8 cellular contexts compared by ENCODE assay signal in genomic region chr5:138337685-138338410, GRCh38. TPM values are rescaled to one million over a fixed set of nuclear protein-coding genes. Genes with fewer than 3 reads are reported as not detected.
A peak's percentile ranks its signal among the peaks of the same experiment; 100 is the strongest.
DNase-seq lines count a peak whose midpoint lies in the region; ATAC-seq lines count a peak whose summit lies in the region.

TSS of gene FAM53C (plus strand) at chr5:138338266. CDS start at chr5:138341336, 3,070 bp downstream.

- H3K27ac ChIP-seq in CD8-positive, alpha-beta memory T cell (ENCODE audit: low read depth, low read length), result peak within 1 kb of the TSS; percentile 85
- H3K27ac ChIP-seq in effector memory CD4-positive, alpha-beta T cell (ENCODE audit: insufficient read depth, low read length, poor library complexity, severe bottlenecking), result peak within 1 kb of the TSS; percentile 93
- H3K27ac ChIP-seq in mesenchymal stem cell (ENCODE audit: low read length, poor library complexity, severe bottlenecking), result peak within 1 kb of the TSS; percentile 83

- H2BK120ac ChIP-seq in mesenchymal stem cell (ENCODE audit: low read depth, low read length), result peak within 1 kb of the TSS; percentile 97

- no peaks in the 10 kb centered on the region for H3K9me3 ChIP-seq in CD8-positive, alpha-beta memory T cell (ENCODE audit: low read length)
- H3K9me3 ChIP-seq in effector memory CD4-positive, alpha-beta T cell (ENCODE audit: control insufficient read depth, low read length), result no peaks in the 10 kb centered on the region
- H3K9me3 ChIP-seq in mesenchymal stem cell (ENCODE audit: control insufficient read depth, low read length), result no peaks in the 10 kb centered on the region

- peak within 1 kb of the TSS; percentile 100 for H2BK5ac ChIP-seq in mesenchymal stem cell (ENCODE audit: low read depth, low read length, poor library complexity, severe bottlenecking)

- H3K4me1 ChIP-seq in CD8-positive, alpha-beta memory T cell (ENCODE audit: insufficient read depth, low read length), result peaks cover 31% of the 10 kb centered on the region
- peaks cover 4% of the 10 kb centered on the region for H3K4me1 ChIP-seq in effector memory CD4-positive, alpha-beta T cell (ENCODE audit: control insufficient read depth, insufficient read depth, low read length, poor library complexity, severe bottlenecking)
- peaks cover 9% of the 10 kb centered on the region for H3K4me1 ChIP-seq in mesenchymal stem cell (ENCODE audit: control insufficient read depth, insufficient read depth, low read depth, low read length)

- H4K8ac ChIP-seq in mesenchymal stem cell (ENCODE audit: low read length), result peak within 1 kb of the TSS; percentile 99

- peaks cover 0 to 22% (median 2%) of the 10 kb centered on the region in 3 donors for H3K36me3 Mint-ChIP-seq in CD8-positive, alpha-beta memory T cell

- CTCF ChIA-PET in CD8-positive, alpha-beta memory T cell (lab: Charles Lee), result interaction anchor here (1.4 to 14.3 kb wide), 2 partner anchors 13 to 127 kb away, joined by 4 to 266 read pairs; partner anchors contain the start of genes EGR1 and KDM3B

- peak within 1 kb of the TSS; percentile 91 to 99 (median 94) for H3K4me3 Mint-ChIP-seq in CD8-positive, alpha-beta memory T cell

- H3K27ac Mint-ChIP-seq in CD8-positive, alpha-beta memory T cell, result peak within 1 kb of the TSS; percentile 95 to 100 (median 99)

- H3K18ac ChIP-seq in mesenchymal stem cell (ENCODE audit: low read depth in 1 of 2, low read length in 2 of 2), result peak within 1 kb of the TSS; percentile 88 to 100

- H4K91ac ChIP-seq in mesenchymal stem cell (ENCODE audit: low read length), result peak within 1 kb of the TSS; percentile 99

- ATAC-seq in GM19463 (IDR thresholded peaks at IDR 0.05; ENCODE audit: unreplicated experiment), result peak; percentile 90

- peak within 1 kb of the TSS; percentile 100 for H3K9ac ChIP-seq in mesenchymal stem cell (ENCODE audit: low read length)

- DNase-seq in CD8-positive, alpha-beta memory T cell, result peak; percentile 83 to 95 (median 91)
- DNase-seq in HPDE6-E6E7 (ENCODE audit: extremely low spot score), result peak; percentile 79
- DNase-seq in NOMO-1 treated with DMSO at 0.1 percent for 48 hours (lab: John Stamatoyannopoulos, UW; ENCODE audit: unreplicated experiment), result peak; percentile 86
- DNase-seq in activated CD8-positive, alpha-beta memory T cell treated with anti-CD3 and anti-CD28 coated beads for 4 hours (ENCODE audit: low read depth in 2 of 2), result peak; percentile 80 to 83
- peak; percentile 81 to 83 (median 82) for DNase-seq in effector memory CD4-positive, alpha-beta T cell
- peak; percentile 95 for DNase-seq in mesenchymal stem cell
- peak; percentile 76 for DNase-seq in stimulated activated CD8-positive, alpha-beta memory T cell treated with anti-CD3 and anti-CD28 coated beads, Interleukin-12 subunit alpha, Interleukin-12 subunit beta, amount 100 ng/mL, for 24 hours (ENCODE audit: extremely low read depth)

- no peaks in the 10 kb centered on the region for H3K27me3 ChIP-seq in CD8-positive, alpha-beta memory T cell (ENCODE audit: insufficient read depth, low read length, poor library complexity, severe bottlenecking)
- no peaks in the 10 kb centered on the region for H3K27me3 ChIP-seq in effector memory CD4-positive, alpha-beta T cell (replicated peaks; ENCODE audit: control insufficient read depth, insufficient read depth, low read length, poor library complexity, severe bottlenecking)
- H3K27me3 ChIP-seq in mesenchymal stem cell (ENCODE audit: control insufficient read depth in 1 of 2, insufficient read depth in 1 of 2, low read length in 2 of 2), result no peaks in the 10 kb centered on the region

- peaks cover 5% of the 10 kb centered on the region for H3K79me1 ChIP-seq in mesenchymal stem cell (replicated peaks; ENCODE audit: low read length, poor library complexity, severe bottlenecking)

- peak within 1 kb of the TSS; percentile 45 to 99 for H3K14ac ChIP-seq in mesenchymal stem cell (ENCODE audit: low read length in 2 of 2)

- no peak within 1 kb of the TSS for H2AK5ac ChIP-seq in mesenchymal stem cell (ENCODE audit: low read length, severe bottlenecking)

- H2AFZ ChIP-seq in mesenchymal stem cell (ENCODE audit: low read depth, low read length), result peak within 1 kb of the TSS; percentile 92

- peaks cover 36 to 42% (median 41%) of the 10 kb centered on the region in 3 donors for H3K4me1 Mint-ChIP-seq in CD8-positive, alpha-beta memory T cell

- H3K27me3 Mint-ChIP-seq in CD8-positive, alpha-beta memory T cell, result peaks cover 0 to 2% of the 10 kb centered on the region in 2 donors

- H3K4me3 ChIP-seq in CD8-positive, alpha-beta memory T cell (ENCODE audit: low read length), result peak within 1 kb of the TSS; percentile 70
- peak within 1 kb of the TSS; percentile 89 for H3K4me3 ChIP-seq in effector memory CD4-positive, alpha-beta T cell (ENCODE audit: insufficient read depth, low read depth, low read length, poor library complexity, severe bottlenecking)
- H3K4me3 ChIP-seq in mesenchymal stem cell (ENCODE audit: insufficient read depth in 1 of 2, low read depth in 1 of 2, low read length in 2 of 2), result peak within 1 kb of the TSS; percentile 91 to 99

- POLR2A ChIA-PET in CD8-positive, alpha-beta memory T cell (lab: Charles Lee), result interaction anchor here (0.6 to 7.4 kb wide), 5 partner anchors 15 to 205 kb away, joined by 3 to 120 read pairs (median 4); partner anchors contain the start of genes EGR1, ETF1, KDM3B and KIF20A

- H3K36me3 ChIP-seq in CD8-positive, alpha-beta memory T cell (ENCODE audit: insufficient read depth, low read length), result peaks cover 8% of the 10 kb centered on the region
- no peaks in the 10 kb centered on the region for H3K36me3 ChIP-seq in effector memory CD4-positive, alpha-beta T cell (ENCODE audit: control insufficient read depth, insufficient read depth, low read length)
- H3K36me3 ChIP-seq in mesenchymal stem cell (ENCODE audit: control insufficient read depth in 1 of 2, insufficient read depth in 2 of 2, low read depth in 1 of 2, low read length in 2 of 2), result peaks cover 9 to 26% of the 10 kb centered on the region in 2 experiments

- no peaks in the 10 kb centered on the region for H3K9me3 Mint-ChIP-seq in CD8-positive, alpha-beta memory T cell

- H2BK15ac ChIP-seq in mesenchymal stem cell (ENCODE audit: low read depth, poor library complexity, severe bottlenecking), result peak within 1 kb of the TSS; percentile 95

- H3K23ac ChIP-seq in mesenchymal stem cell (ENCODE audit: low read length in 2 of 2), result peak within 1 kb of the TSS in 1 of 2 experiments; percentile 98

- WGBS in mesenchymal stem cell, result under 1% methylated on average over 48 of the region's 56 CpGs

- H3K4me2 ChIP-seq in mesenchymal stem cell (ENCODE audit: low read length, poor library complexity, severe bottlenecking), result peak within 1 kb of the TSS; percentile 62

- H2BK12ac ChIP-seq in mesenchymal stem cell (ENCODE audit: low read length in 2 of 2), result peak within 1 kb of the TSS; percentile 23 to 100

- peak within 1 kb of the TSS; percentile 10 to 100 for H3K4ac ChIP-seq in mesenchymal stem cell (ENCODE audit: low read depth in 1 of 2, low read length in 2 of 2)

RNA-seq across cellular contexts. Expression of gene FAM53C, which starts in this region (rescaled TPM):
- 10 to 100 TPM; 29.5 to 32.2 TPM for total RNA-seq in CD8-positive, alpha-beta memory T cell
- 20.6 TPM for polyA plus RNA-seq in CD8-positive, alpha-beta memory T cell
- 30.0 TPM for polyA plus RNA-seq in mesenchymal stem cell (2013, experiment 1 of 2)
- polyA plus RNA-seq in mesenchymal stem cell (2013, experiment 2 of 2), result 28.7 TPM

Comparison
In these comparisons a context has a peak if more than half of its experiments do, and no peak if none do; other contexts are left out.
1. Peak in every context shown above with its lines: DNase-seq, ATAC-seq, H3K4me3 ChIP-seq and H3K27ac ChIP-seq.